1 cellular context compared by ENCODE assay signal in genomic region chr10:521844-522243, GRCh38.
TF ChIP-seq lines count a peak whose summit lies in the region.

No MANE protein-coding gene starts in this region.

TF ChIP-seq in WTC11, 78 proteins besides CTCF, POLR2A, EP300 and RAD21 (continued from another document):
- TF ChIP-seq AFF4 (CRISPR knock-in tag; IDR thresholded peaks at IDR 0.05; ENCODE audit: borderline replicate concordance), result no peak
TF ChIP-seq in WTC11: peak in this region for 0.
